ENCODE assay signal across 25 cellular contexts in the genomic region with DNA sequence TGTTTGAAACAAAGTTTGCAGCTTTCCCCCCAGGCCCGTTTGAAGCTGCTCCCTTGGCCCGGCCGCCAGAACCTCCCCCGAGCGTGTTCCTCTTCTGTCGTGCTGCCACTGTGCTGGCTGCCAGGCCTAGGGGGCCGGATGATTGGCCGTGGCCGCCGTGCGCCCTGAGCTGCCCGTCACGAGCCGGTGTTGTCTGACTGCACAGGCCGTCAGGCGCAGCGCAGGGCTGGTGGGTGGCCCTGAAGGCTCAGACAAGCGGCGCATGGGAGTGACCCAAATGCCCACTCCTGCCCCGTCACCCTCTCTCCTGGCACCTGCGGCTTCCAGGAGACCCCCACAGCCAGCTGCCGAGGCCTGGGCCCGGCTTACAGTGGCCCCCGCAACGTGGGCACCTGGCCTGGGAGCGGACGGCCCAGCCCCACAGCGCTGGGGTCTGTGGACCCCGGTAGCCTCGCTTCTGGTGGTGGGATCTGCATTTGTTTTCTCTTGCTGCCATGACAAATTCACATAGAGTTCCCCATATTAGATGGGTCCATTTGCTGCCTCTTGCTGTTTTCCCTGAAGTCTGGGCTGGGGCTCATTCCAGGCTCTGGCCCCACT. TPM values are rescaled to one million over a fixed set of nuclear protein-coding genes. Genes with fewer than 3 reads are reported as not detected.
DNase-seq lines count a peak whose midpoint lies in the region; ATAC-seq, FAIRE-seq and TF ChIP-seq lines count a peak whose summit lies in the region.
"Had no signal": no experiment of that assay in that cellular context is flagged by ENCODE, and none has a peak within 500 bp of the region (broad histone marks: within the 10 kb centered on the region; RNA-seq: fewer than 3 reads in every experiment).

No MANE protein-coding gene starts in this region.

- no peak for ATAC-seq in sciatic nerve

- H3K9me3 ChIP-seq in PC-9 (ENCODE audit: insufficient read depth, low read depth), result no peaks in the 10 kb centered on the region

- no peak overlapping the region for H3K27ac Mint-ChIP-seq in activated CD4-positive, alpha-beta T cell treated with anti-CD3 and anti-CD28 coated beads, Interleukin-2, amount 10 ng/mL, durations not matched to agents 24 days and 14 days
- H3K27ac Mint-ChIP-seq: stimulated activated naive CD8-positive, alpha-beta T cell treated with anti-CD3 and anti-CD28 coated beads, Interleukin-15, Interleukin-2, amounts not matched to agents 100 ng/mL and 50 ng/mL, for 24 hours had no signal

- H3K4me3 ChIP-seq in H7 (ENCODE audit: insufficient read depth, low read depth, low read length), result no peak overlapping the region
- H3K4me3 ChIP-seq in PC-9, result no peak overlapping the region
- H3K4me3 ChIP-seq: GM23248 had no signal

- no peaks in the 10 kb centered on the region for H3K9me3 Mint-ChIP-seq in activated CD4-positive, alpha-beta T cell treated with anti-CD3 and anti-CD28 coated beads, Interleukin-2, amount 10 ng/mL, durations not matched to agents 24 days and 14 days
- H3K9me3 Mint-ChIP-seq: stimulated activated naive CD8-positive, alpha-beta T cell treated with anti-CD3 and anti-CD28 coated beads, Interleukin-15, Interleukin-2, amounts not matched to agents 100 ng/mL and 50 ng/mL, for 24 hours had no signal

- H3K27me3 Mint-ChIP-seq in activated CD4-positive, alpha-beta T cell treated with anti-CD3 and anti-CD28 coated beads, Interleukin-2, amount 10 ng/mL, durations not matched to agents 24 days and 14 days, result peaks cover 11% of the 10 kb centered on the region

- H3K4me1 Mint-ChIP-seq in activated CD4-positive, alpha-beta T cell treated with anti-CD3 and anti-CD28 coated beads, Interleukin-2, amount 10 ng/mL, durations not matched to agents 24 days and 14 days, result no peaks in the 10 kb centered on the region

- no peak overlapping the region for H3K27ac ChIP-seq in PC-9
- H3K27ac ChIP-seq: C4-2B, GM23248, HL-60 had no signal

- no peaks in the 10 kb centered on the region for H3K27me3 ChIP-seq in H7 (ENCODE audit: control insufficient read depth, insufficient read depth, low read length)
- no peaks in the 10 kb centered on the region for H3K27me3 ChIP-seq in PC-9 (ENCODE audit: insufficient read depth, low read depth)

- no peaks in the 10 kb centered on the region for H4K20me1 ChIP-seq in PC-9 (ENCODE audit: insufficient read depth)

- H3F3A ChIP-seq in PC-9 (ENCODE audit: insufficient read depth, low read depth), result no peaks in the 10 kb centered on the region

- intact Hi-C loops in sciatic nerve (cut with DNase I), result no loop called here
- intact Hi-C loops in PC-9 (cut with micrococcal nuclease; ENCODE audit: unreplicated experiment), result no loop called here
- intact Hi-C loops in activated CD4-positive, alpha-beta T cell treated with anti-CD3 and anti-CD28 coated beads, Interleukin-2, amount 10 ng/mL, durations not matched to agents 24 days and 14 days (cut with micrococcal nuclease), result no loop called here

- no peaks in the 10 kb centered on the region for H3K36me3 Mint-ChIP-seq in activated CD4-positive, alpha-beta T cell treated with anti-CD3 and anti-CD28 coated beads, Interleukin-2, amount 10 ng/mL, durations not matched to agents 24 days and 14 days (ENCODE audit: low read depth)

- H2AFZ ChIP-seq in PC-9, result no peak overlapping the region
- H2AFZ ChIP-seq: GM23248 had no signal

- no peak for FAIRE-seq in RCC 7860 (lab: Jason Lieb, UNC)
- FAIRE-seq: endometrium, TTC549 had no signal

- H3K4me1 ChIP-seq in PC-9 (replicated peaks; ENCODE audit: insufficient read depth), result no peaks in the 10 kb centered on the region

- no peak overlapping the region for H3K4me2 ChIP-seq in PC-9

- H3K79me2 ChIP-seq in PC-9 (ENCODE audit: low read depth), result no peaks in the 10 kb centered on the region

- TF ChIP-seq CTCF in PC-9 (conservative IDR thresholded peaks at IDR 0.05), result no peak

- CTCF ChIA-PET in PC-9 (lab: Charles Lee), result no interaction called here

- H3K36me3 ChIP-seq in H7 (replicated peaks; ENCODE audit: control insufficient read depth, insufficient read depth, low read length) (no peaks in the 10 kb centered on the region), PC-9 (ENCODE audit: low read depth) (no peaks in the 10 kb centered on the region)

- no peaks in the 10 kb centered on the region for H3K9me2 ChIP-seq in PC-9 (ENCODE audit: insufficient read depth)

- no peak overlapping the region for H3K4me3 Mint-ChIP-seq in activated CD4-positive, alpha-beta T cell treated with anti-CD3 and anti-CD28 coated beads, Interleukin-2, amount 10 ng/mL, durations not matched to agents 24 days and 14 days
- H3K4me3 Mint-ChIP-seq: stimulated activated naive CD8-positive, alpha-beta T cell treated with anti-CD3 and anti-CD28 coated beads, Interleukin-15, Interleukin-2, amounts not matched to agents 100 ng/mL and 50 ng/mL, for 24 hours had no signal

- peak; percentile 71 for DNase-seq in H7
- DNase-seq in ecto neural progenitor cell (ENCODE audit: low spot score), result peak; percentile 49
- DNase-seq in hypothalamus (lab: John Stamatoyannopoulos, UW), result peak in 27 of 51 donors; percentile 33 to 73 (median 52)
- peak; percentile 30 for DNase-seq in sciatic nerve (ENCODE audit: low spot score)
- DNase-seq in RCC 7860 (ENCODE audit: low spot score), result no peak
- DNase-seq in NCI-H510A (lab: John Stamatoyannopoulos, UW), result no peak
- DNase-seq in PC-9, result no peak
- DNase-seq in activated CD4-positive, alpha-beta T cell treated with anti-CD3 and anti-CD28 coated beads, Interleukin-2, amount 10 ng/mL, durations not matched to agents 24 days and 14 days, result no peak
- DNase-seq: ACHN; activated CD4-positive, alpha-beta T cell treated with anti-CD3 and anti-CD28 coated beads, Interleukin-2, amount 50 U/mL, for 1 hour; activated CD8-positive, alpha-beta memory T cell treated with anti-CD3 and anti-CD28 coated beads, Interleukin-2, amount 50 U/mL, for 4 hours; activated effector memory CD4-positive, alpha-beta T cell treated with Interleukin-2 at 50 U/mL for 16 hours; Calu3; GM23248; NCI-H1105 treated with DMSO at 0.1 percent for 48 hours; NCI-H2081; retina; stimulated activated CD4-positive, alpha-beta T cell treated with anti-CD3 and anti-CD28 coated beads, Interleukin-12 subunit alpha, Interleukin-12 subunit beta, amount 100 ng/mL, for 4 hours; T-helper 1 cell; trophoblast cell had no signal

- POLR2A ChIA-PET in PC-9 (lab: Charles Lee; ENCODE audit: unreplicated experiment), result no interaction called here

- BruUV-seq in PC-9 (replicated peaks; lab: Mats Ljungman, UMichigan), result no TSS peak

RNA-seq across cellular contexts. Expression of gene JAKMIP3, which starts 13.1 kb away (rescaled TPM):
- total RNA-seq in H7 (2014; rRNA removed; shearing (Covaris generic)), result 0.42 and 0.63 TPM in 2 replicates
- 1.1 TPM for total RNA-seq in sciatic nerve
- total RNA-seq in PC-9 (2021), result 5.6 and 5.8 TPM in 2 replicates
- total RNA-seq in activated CD4-positive, alpha-beta T cell treated with anti-CD3 and anti-CD28 coated beads, Interleukin-2, amount 10 ng/mL, durations not matched to agents 24 days and 14 days, result 1.2 and 1.3 TPM in 2 replicates
- total RNA-seq: GM23248 had no signal

Comparison
In these comparisons a context has a peak if more than half of its experiments do, and no peak if none do; other contexts are left out.
1. DNase-seq: peak in H7 (single experiment), ecto neural progenitor cell (single experiment), hypothalamus (27 of 51) and sciatic nerve (single experiment); none in RCC 7860 (single experiment), NCI-H510A (single experiment), PC-9 (0 of 2) and activated CD4-positive, alpha-beta T cell treated with anti-CD3 and anti-CD28 coated beads, Interleukin-2, amount 10 ng/mL, durations not matched to agents 24 days and 14 days (single experiment).